8 cellular contexts compared by ENCODE assay signal in the genomic region with DNA sequence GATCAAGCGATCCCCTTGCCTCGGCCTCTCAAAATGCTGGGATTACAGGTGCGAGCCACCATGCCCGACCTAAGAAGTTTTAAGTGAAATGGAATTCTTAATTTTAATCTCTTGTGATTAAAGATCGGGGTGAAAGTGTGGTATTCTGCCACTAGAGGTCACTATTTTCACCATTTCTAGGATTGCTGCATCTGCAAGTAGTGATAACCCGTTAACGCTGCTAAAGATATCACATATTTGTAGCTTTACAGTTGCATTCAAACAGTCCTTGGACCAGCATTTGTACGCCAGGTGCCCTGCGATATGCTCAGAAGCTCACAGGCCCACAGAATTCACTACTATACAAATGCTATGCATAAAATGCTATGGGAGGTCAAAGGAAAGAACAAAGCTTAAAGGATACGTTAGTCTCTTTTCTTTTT. TPM values are rescaled to one million over a fixed set of nuclear protein-coding genes. Genes with fewer than 3 reads are reported as not detected.
A peak's percentile ranks its signal among the peaks of the same experiment; 100 is the strongest.
DNase-seq lines count a peak whose midpoint lies in the region; ATAC-seq and TF ChIP-seq lines count a peak whose summit lies in the region.

No MANE protein-coding gene starts in this region.

- H3K9ac ChIP-seq in SU-DHL-6 (ENCODE audit: low read length) (no peak overlapping the region), fibroblast of lung (ENCODE audit: insufficient read depth, low read length) (no peak overlapping the region)

- ATAC-seq in HG02938 (IDR thresholded peaks at IDR 0.05; ENCODE audit: unreplicated experiment) (no peak), GM21717 (IDR thresholded peaks at IDR 0.05; ENCODE audit: unreplicated experiment) (no peak)

- H3K79me2 ChIP-seq in SU-DHL-6 (ENCODE audit: insufficient read depth, low read length) (no peaks in the 10 kb centered on the region), fibroblast of lung (ENCODE audit: control insufficient read depth, insufficient read depth, low read length) (no peaks in the 10 kb centered on the region)

- H3F3A ChIP-seq in SU-DHL-6 (ENCODE audit: insufficient read depth): no peaks in the 10 kb centered on the region

- H3K4me2 ChIP-seq in SU-DHL-6 (ENCODE audit: low read depth, low read length, poor library complexity, severe bottlenecking) (no peak overlapping the region), fibroblast of lung (ENCODE audit: extremely low read depth, insufficient read depth, low read length) (no peak overlapping the region)

- H3K27me3 ChIP-seq in SU-DHL-6 (ENCODE audit: low read length): no peaks in the 10 kb centered on the region
- H3K27me3 ChIP-seq in fibroblast of lung (ENCODE audit: control insufficient read depth, insufficient read depth, low read length): no peaks in the 10 kb centered on the region
- no peaks in the 10 kb centered on the region for H3K27me3 ChIP-seq in neutrophil

- DNase-seq in stimulated activated CD4-positive, alpha-beta T cell treated with anti-CD3 and anti-CD28 coated beads, Interleukin-4, amount 100 ng/mL, for 24 hours: peak; percentile 16
- DNase-seq in stimulated activated CD4-positive, alpha-beta T cell treated with anti-CD3 and anti-CD28 coated beads, Interleukin-15, amount 100 ng/mL, for 24 hours: no peak
- DNase-seq in NB4 (ENCODE audit: low read depth) (peak; percentile 80), fibroblast of lung (ENCODE audit: low read depth in 2 of 2) (peak; percentile 45 to 77)

- no peak for TF ChIP-seq POLR2A in NB4 (IDR thresholded peaks at IDR 0.05; ENCODE audit: extremely low read depth, insufficient read length)

- no peaks in the 10 kb centered on the region for H3K9me2 ChIP-seq in SU-DHL-6 (replicated peaks; ENCODE audit: insufficient read depth, low read length)

- no peaks in the 10 kb centered on the region for H4K20me1 ChIP-seq in SU-DHL-6 (ENCODE audit: low read depth, low read length)
- H4K20me1 ChIP-seq in fibroblast of lung (ENCODE audit: control insufficient read depth, extremely low read depth, insufficient read depth, low read length): no peaks in the 10 kb centered on the region

- H2AFZ ChIP-seq in SU-DHL-6 (ENCODE audit: low read depth, low read length, severe bottlenecking): no peak overlapping the region
- no peak overlapping the region for H2AFZ ChIP-seq in fibroblast of lung (ENCODE audit: low read length)

- H3K4me1 ChIP-seq in fibroblast of lung (ENCODE audit: control insufficient read depth, extremely low read depth, insufficient read depth, low read length): no peaks in the 10 kb centered on the region
- peaks cover 30 to 31% of the 10 kb centered on the region in 2 experiments for H3K4me1 ChIP-seq in neutrophil (ENCODE audit: control insufficient read depth in 1 of 2, insufficient read depth in 1 of 2, low read depth in 1 of 2, low read length in 1 of 2)

- H3K9me3 ChIP-seq in SU-DHL-6 (ENCODE audit: insufficient read depth, low read length): no peaks in the 10 kb centered on the region
- no peaks in the 10 kb centered on the region for H3K9me3 ChIP-seq in fibroblast of lung (ENCODE audit: control insufficient read depth, insufficient read depth, low read depth, low read length)
- H3K9me3 ChIP-seq in neutrophil: no peaks in the 10 kb centered on the region

- no peak overlapping the region for H3K27ac ChIP-seq in SU-DHL-6 (ENCODE audit: low read depth, low read length)
- H3K27ac ChIP-seq in fibroblast of lung (ENCODE audit: insufficient read depth, low read length): no peak overlapping the region
- H3K27ac ChIP-seq in neutrophil: no peak overlapping the region

- H3K4me3 ChIP-seq in NB4 (ENCODE audit: low read depth, low read length): no peak overlapping the region
- H3K4me3 ChIP-seq in SU-DHL-6 (ENCODE audit: insufficient read depth, low read length, poor library complexity, severe bottlenecking): no peak overlapping the region
- H3K4me3 ChIP-seq in fibroblast of lung (replicated peaks in 1 of 4; ENCODE audit: control extremely low read depth in 1 of 4, insufficient read depth in 1 of 4, low read depth in 3 of 4, low read length in 4 of 4): no peak overlapping the region
- no peak overlapping the region for H3K4me3 ChIP-seq in neutrophil (ENCODE audit: low read depth in 1 of 2, low read length in 1 of 2)

- no peaks in the 10 kb centered on the region for H3K36me3 ChIP-seq in SU-DHL-6 (ENCODE audit: low read length)
- H3K36me3 ChIP-seq in fibroblast of lung (ENCODE audit: control insufficient read depth, insufficient read depth, low read length): no peaks in the 10 kb centered on the region
- H3K36me3 ChIP-seq in neutrophil: no peaks in the 10 kb centered on the region

- TF ChIP-seq CTCF in NB4 (IDR thresholded peaks at IDR 0.05; ENCODE audit: low read depth, low read length): peak; percentile 64
- peak; percentile 83 for TF ChIP-seq CTCF in SU-DHL-6 (IDR thresholded peaks at IDR 0.05; ENCODE audit: insufficient read depth, low read length, poor library complexity, severe bottlenecking)
- peak; percentile 49 to 66 for TF ChIP-seq CTCF in fibroblast of lung (conservative IDR thresholded peaks at IDR 0.05 in 1 of 2, IDR thresholded peaks at IDR 0.05 in 1 of 2; ENCODE audit: low read depth in 1 of 2, low read length in 2 of 2)
- TF ChIP-seq CTCF in neutrophil (IDR thresholded peaks at IDR 0.05): peak; percentile 74

RNA-seq across cellular contexts. Expression of gene CCDC62, which starts 19.3 kb away (rescaled TPM):
- total RNA-seq in fibroblast of lung: 1.2 and 1.3 TPM in 2 replicates
- 0.06 TPM in 2 replicates for polyA plus RNA-seq in fibroblast of lung
- polyA plus RNA-seq in fibroblast of lung (2012): 0.05 and 0.06 TPM in 2 replicates
- not detected in 2 replicates for polyA minus RNA-seq in fibroblast of lung (ENCODE audit: low replicate concordance)

RNA-seq across cellular contexts. Expression of gene DENR, which starts 41.1 kb away (rescaled TPM):
- total RNA-seq in fibroblast of lung: 30.8 and 40.6 TPM in 2 replicates
- 46.5 and 49.1 TPM in 2 replicates for polyA plus RNA-seq in fibroblast of lung
- 46.1 and 51.9 TPM in 2 replicates for polyA plus RNA-seq in fibroblast of lung (2012)
- polyA minus RNA-seq in fibroblast of lung (ENCODE audit: low replicate concordance): 7.2 and 7.4 TPM in 2 replicates

RNA-seq across cellular contexts. Expression of gene HIP1R, which starts 41.6 kb away (rescaled TPM):
- total RNA-seq in fibroblast of lung: 10.0 and 21.3 TPM in 2 replicates
- polyA plus RNA-seq in fibroblast of lung: 3.4 and 5.5 TPM in 2 replicates
- polyA plus RNA-seq in fibroblast of lung (2012): 4.4 and 7.7 TPM in 2 replicates
- 50.0 and 59.5 TPM in 2 replicates for polyA minus RNA-seq in fibroblast of lung (ENCODE audit: low replicate concordance)
